Comparison of ENCODE assay signal across 8 cellular contexts in genomic region chr11:57116654-57117053, GRCh38.
DNase-seq lines count a peak whose midpoint lies in the region; ATAC-seq and TF ChIP-seq lines count a peak whose summit lies in the region.

No MANE protein-coding gene starts in this region.

- H3K4me2 ChIP-seq in trophoblast cell (ENCODE audit: low read length), result no peak overlapping the region

- peak; percentile 62 for DNase-seq in A673 (ENCODE audit: low spot score)
- DNase-seq in GM10266 (ENCODE audit: extremely low spot score), result peak; percentile 19
- DNase-seq in HS-27A (ENCODE audit: low read depth), result peak; percentile 52
- peak; percentile 69 for DNase-seq in RKO (ENCODE audit: low spot score)
- peak; percentile 70 for DNase-seq in fibroblast of pulmonary artery (ENCODE audit: low read depth)
- DNase-seq in trophoblast cell, result peak; percentile 64 to 78
- DNase-seq in natural killer cell, result no peak

- peaks cover 2% of the 10 kb centered on the region for H3K79me1 ChIP-seq in trophoblast cell (ENCODE audit: low read length)

- H3K36me3 Mint-ChIP-seq in natural killer cell, result no peaks in the 10 kb centered on the region

- H3K27me3 Mint-ChIP-seq in natural killer cell (ENCODE audit: low read depth in 2 of 2), result peaks cover 7 to 11% of the 10 kb centered on the region in 2 donors

- no peaks in the 10 kb centered on the region for H3K4me1 Mint-ChIP-seq in natural killer cell

- H3K9me3 Mint-ChIP-seq in natural killer cell, result peaks cover 0 to 2% of the 10 kb centered on the region in 2 donors

- H3K14ac ChIP-seq in trophoblast cell (ENCODE audit: low read length), result no peak overlapping the region

- H2BK12ac ChIP-seq in trophoblast cell (ENCODE audit: low read length), result no peak overlapping the region

- no peak overlapping the region for H3K23ac ChIP-seq in trophoblast cell (ENCODE audit: low read length)

- POLR2A ChIA-PET in A673 (lab: Charles Lee; ENCODE audit: low non-redundant PET), result interaction anchor here (0.6 kb wide), 1 partner anchor 133 kb away, joined by 6 read pairs; no protein-coding TSS in a partner anchor

- intact Hi-C loops in A673 (cut with micrococcal nuclease; ENCODE audit: unreplicated experiment), result loop anchor here (1.0 to 2.0 kb wide), 2 partner anchors 133 to 276 kb away; no protein-coding TSS in a partner anchor
- intact Hi-C loops in natural killer cell (cut with micrococcal nuclease), result loop anchor here (1.0 kb wide), 1 partner anchor 133 kb away; no protein-coding TSS in a partner anchor

- peak; percentile 80 for TF ChIP-seq CTCF in A673 (conservative IDR thresholded peaks at IDR 0.05; ENCODE audit: low read depth, low read length)
- TF ChIP-seq CTCF in GM10266 (IDR thresholded peaks at IDR 0.05; ENCODE audit: control insufficient read depth, insufficient read depth, low read depth, missing control alignments), result peak; percentile 34
- TF ChIP-seq CTCF in fibroblast of pulmonary artery (IDR thresholded peaks at IDR 0.05; ENCODE audit: low read length, missing control alignments), result peak; percentile 69
- no peak for TF ChIP-seq CTCF in natural killer cell (IDR thresholded peaks at IDR 0.05)

- H3K4me3 ChIP-seq in A673 (ENCODE audit: low read depth, low read length, poor library complexity, severe bottlenecking) (no peak overlapping the region), fibroblast of pulmonary artery (replicated peaks; ENCODE audit: low read depth, low read length) (no peak overlapping the region), trophoblast cell (ENCODE audit: low read depth, low read length) (no peak overlapping the region)

- no peaks in the 10 kb centered on the region for H3K9me3 ChIP-seq in A673 (ENCODE audit: low read depth, low read length, poor library complexity, severe bottlenecking)
- H3K9me3 ChIP-seq in trophoblast cell (ENCODE audit: insufficient read depth, low read depth, low read length), result peaks cover 1% of the 10 kb centered on the region

- H2BK120ac ChIP-seq in trophoblast cell (ENCODE audit: insufficient read depth, low read length, poor library complexity), result no peak overlapping the region

- H3K4me1 ChIP-seq in A673 (ENCODE audit: insufficient read depth, low read length, poor library complexity, severe bottlenecking) (no peaks in the 10 kb centered on the region), trophoblast cell (ENCODE audit: control insufficient read depth in 1 of 2, insufficient read depth in 2 of 2, low read length in 2 of 2) (peaks cover 2 to 4% of the 10 kb centered on the region in 2 experiments)

- CTCF ChIA-PET in A673 (lab: Charles Lee), result interaction anchor here (1.0 to 6.3 kb wide), 2 partner anchors 132 to 232 kb away, joined by 3 to 90 read pairs; no protein-coding TSS in a partner anchor

- no peak overlapping the region for H3K4ac ChIP-seq in trophoblast cell (ENCODE audit: low read depth, low read length)

- no peak overlapping the region for H4K8ac ChIP-seq in trophoblast cell (ENCODE audit: low read depth, low read length)

- H2BK5ac ChIP-seq in trophoblast cell (ENCODE audit: low read depth, low read length, poor library complexity), result no peak overlapping the region

- no peak overlapping the region for H3K18ac ChIP-seq in trophoblast cell (ENCODE audit: low read length)

- H3K36me3 ChIP-seq in A673 (ENCODE audit: insufficient read depth, low read length, poor library complexity, severe bottlenecking) (no peaks in the 10 kb centered on the region), trophoblast cell (ENCODE audit: control insufficient read depth in 1 of 2, insufficient read depth in 2 of 2, low read length in 2 of 2) (no peaks in the 10 kb centered on the region)

- ATAC-seq in natural killer cell (no peak), HG03039 (IDR thresholded peaks at IDR 0.05; ENCODE audit: unreplicated experiment) (no peak)

- H2AFZ ChIP-seq in trophoblast cell (ENCODE audit: insufficient read depth, low read length, poor library complexity), result no peak overlapping the region

- H4K12ac ChIP-seq in trophoblast cell (ENCODE audit: low read depth, low read length), result no peak overlapping the region

- no peak overlapping the region for H4K91ac ChIP-seq in trophoblast cell (ENCODE audit: low read depth, low read length)

- H3K27me3 ChIP-seq in A673 (replicated peaks; ENCODE audit: insufficient read depth, low read depth, low read length, poor library complexity), result no peaks in the 10 kb centered on the region
- no peaks in the 10 kb centered on the region for H3K27me3 ChIP-seq in trophoblast cell (ENCODE audit: insufficient read depth, low read length)

- no peak overlapping the region for H3K27ac Mint-ChIP-seq in natural killer cell

- WGBS in trophoblast cell (ENCODE audit: extremely low coverage, insufficient coverage, insufficient read length), result no CpG with 5 or more reads among the region's 5 CpGs

- no peak overlapping the region for H2AK5ac ChIP-seq in trophoblast cell (ENCODE audit: low read length)

- BruUV-seq in A673 (replicated peaks; lab: Mats Ljungman, UMichigan), result no TSS peak

- no peak overlapping the region for H3K27ac ChIP-seq in A673 (ENCODE audit: low read depth, low read length, poor library complexity, severe bottlenecking)
- no peak overlapping the region for H3K27ac ChIP-seq in trophoblast cell (ENCODE audit: low read depth, low read length)

- H3K4me3 Mint-ChIP-seq in natural killer cell, result no peak overlapping the region

- no peaks in the 10 kb centered on the region for H3K79me2 ChIP-seq in trophoblast cell (ENCODE audit: control insufficient read depth, insufficient read depth, low read length, poor library complexity)

- H3K9ac ChIP-seq in trophoblast cell (ENCODE audit: low read length), result peak overlapping the region; percentile 33
